1 cellular context compared by ENCODE assay signal in genomic region chr17:50209133-50209471, GRCh38.
TF ChIP-seq lines count a peak whose summit lies in the region.

No MANE protein-coding gene starts in this region.

TF ChIP-seq in GM23338, 12 proteins besides CTCF, POLR2A, EP300 and RAD21:
- no peak for TF ChIP-seq REST (IDR thresholded peaks at IDR 0.05; ENCODE audit: unreplicated experiment)
- TF ChIP-seq EZH2phosphoT487 (IDR thresholded peaks at IDR 0.05; ENCODE audit: unreplicated experiment), result no peak
- TF ChIP-seq NANOG (IDR thresholded peaks at IDR 0.05; ENCODE audit: borderline replicate concordance), result no peak
- no peak for TF ChIP-seq CREB1 (CRISPR knock-in tag; IDR thresholded peaks at IDR 0.05; ENCODE audit: low read depth)
- TF ChIP-seq STAT1 (IDR thresholded peaks at IDR 0.05; ENCODE audit: unreplicated experiment), result no peak
- no peak for TF ChIP-seq POLR2AphosphoS5 (IDR thresholded peaks at IDR 0.05; ENCODE audit: low read depth)
- no peak for TF ChIP-seq ETS1 (IDR thresholded peaks at IDR 0.05)
- no peak for TF ChIP-seq ZNF114 (CRISPR knock-in tag; IDR thresholded peaks at IDR 0.05)
